In the genomic region with DNA sequence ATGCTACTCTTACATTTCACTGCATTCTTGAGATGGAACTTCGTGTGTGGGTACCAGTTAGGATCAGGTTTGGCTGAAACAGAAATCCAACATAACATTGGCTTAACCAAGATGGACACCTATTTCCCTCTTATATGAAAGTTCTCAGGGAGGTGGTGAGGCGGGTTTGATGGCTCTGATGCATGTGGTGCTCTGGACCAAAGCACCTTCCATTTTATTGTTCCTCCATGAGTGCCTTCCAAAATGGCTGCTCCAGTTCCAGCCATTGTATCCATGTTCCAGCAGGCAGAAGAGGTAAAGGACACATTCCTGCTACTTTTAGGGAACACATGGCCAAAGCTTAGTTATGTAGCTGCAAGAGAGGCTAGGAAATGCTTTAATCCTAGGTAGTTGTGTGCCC, we compare ENCODE assay signal across 9 cellular contexts.
"Had no signal": no experiment of that assay in that cellular context is flagged by ENCODE, and none has a peak within 500 bp of the region (broad histone marks: within the 10 kb centered on the region; RNA-seq: fewer than 3 reads in every experiment).

No MANE protein-coding gene starts in this region.

- H2AFZ ChIP-seq: GM23338 had no signal

- H3K27ac ChIP-seq: HL-60 had no signal

- FAIRE-seq: H1, H54, HepG2 had no signal

- H3K4me2 ChIP-seq: GM23338 had no signal

- H3K4me3 ChIP-seq: GM23338 had no signal

- DNase-seq: H9, HCEC 1CT, HFFc6, KBM-7 had no signal
